In genomic region chr16:9095171-9095570, GRCh38 we compare ENCODE assay signal across 9 cellular contexts. TPM values are rescaled to one million over a fixed set of nuclear protein-coding genes. Genes with fewer than 3 reads are reported as not detected.
DNase-seq lines count a peak whose midpoint lies in the region; ATAC-seq and TF ChIP-seq lines count a peak whose summit lies in the region.
"Had no signal": no experiment of that assay in that cellular context is flagged by ENCODE, and none has a peak within 500 bp of the region (broad histone marks: within the 10 kb centered on the region; RNA-seq: fewer than 3 reads in every experiment).

No MANE protein-coding gene starts in this region.

- H3K27me3 Mint-ChIP-seq in naive B cell = no peaks in the 10 kb centered on the region

- ATAC-seq in naive B cell (ENCODE audit: low read depth in 2 of 2) = no peak

- H2AFZ ChIP-seq in mammary epithelial cell (ENCODE audit: low read depth, low read length) = no peak overlapping the region

- peak overlapping the region in 6 of 8 donors; percentile 43 to 100 (median 96) for H3K4me3 Mint-ChIP-seq in naive B cell

- in situ Hi-C loops in mammary epithelial cell (cut with MboI; ENCODE audit: low sequenced_read_pairs in 2 of 2) = no loop called here

- peak overlapping the region in 1 of 6 donors; percentile 97 for H3K27ac Mint-ChIP-seq in naive B cell

- peak overlapping the region; percentile 88 for H3K4me2 ChIP-seq in mammary epithelial cell (ENCODE audit: insufficient read depth, low read depth, low read length)

- no peak for DNase-seq in AG09309 (ENCODE audit: low read depth)
- no peak for DNase-seq in mammary epithelial cell
- DNase-seq in naive B cell = no peak
- DNase-seq in NCI-H1417 treated with DMSO at 0.1 percent for 48 hours (lab: John Stamatoyannopoulos, UW) = no peak
- no peak for DNase-seq in SK-N-DZ (ENCODE audit: low spot score)
- no peak for DNase-seq in SIG-M5 (lab: John Stamatoyannopoulos, UW)
- DNase-seq in Kasumi-1 (lab: John Stamatoyannopoulos, UW) = no peak
- DNase-seq: stimulated activated CD8-positive, alpha-beta memory T cell treated with anti-CD3 and anti-CD28 coated beads, Interleukin-4, amount 100 ng/mL, for 48 hours had no signal

- H3K9ac ChIP-seq in HUES48 (ENCODE audit: low read depth, low read length) = no peak overlapping the region
- H3K9ac ChIP-seq in mammary epithelial cell (ENCODE audit: insufficient read depth, low read length) = peak overlapping the region; percentile 66

- peaks cover 52% of the 10 kb centered on the region for H4K20me1 ChIP-seq in mammary epithelial cell (ENCODE audit: insufficient read depth, low read length)

- no peaks in the 10 kb centered on the region for H3K9me3 ChIP-seq in HUES48 (ENCODE audit: control insufficient read depth, insufficient read depth, low read length)
- H3K9me3 ChIP-seq in mammary epithelial cell (replicated peaks; ENCODE audit: insufficient read depth, low read length) = no peaks in the 10 kb centered on the region

- peaks cover 22% of the 10 kb centered on the region for H3K4me1 ChIP-seq in HUES48 (ENCODE audit: control insufficient read depth, insufficient read depth, low read length)
- H3K4me1 ChIP-seq in mammary epithelial cell (ENCODE audit: insufficient read depth, low read length) = peaks cover 48% of the 10 kb centered on the region

- peaks cover 88% of the 10 kb centered on the region for H3K79me2 ChIP-seq in mammary epithelial cell (ENCODE audit: insufficient read depth, low read length)

- intact Hi-C loops in mammary epithelial cell (cut with micrococcal nuclease) = loop anchor here (10.0 kb wide), 1 partner anchor 130 kb away; the partner anchor contains the start of gene USP7

- TF ChIP-seq CTCF in AG09309 (IDR thresholded peaks at IDR 0.05; ENCODE audit: control insufficient read depth, insufficient read depth, low read depth, low read length, missing control alignments) (no peak), mammary epithelial cell (conservative IDR thresholded peaks at IDR 0.05 in 1 of 2, IDR thresholded peaks at IDR 0.05 in 1 of 2; ENCODE audit: extremely low read depth in 1 of 2, insufficient read depth in 1 of 2, low read depth in 1 of 2, low read length in 2 of 2) (no peak)

- H3K4me3 ChIP-seq in AG09309 (ENCODE audit: control insufficient read depth, low read depth, low read length) (peak overlapping the region; percentile 79; the same call in 1 of the 2 replicates), HUES48 (ENCODE audit: low read depth, low read length) (peak overlapping the region; percentile 91), mammary epithelial cell (replicated peaks in 1 of 3; ENCODE audit: insufficient read depth in 1 of 3, low read depth in 2 of 3, low read length in 3 of 3) (peak overlapping the region; percentile 67 to 86 (median 82))

- H3K27ac ChIP-seq in HUES48 (ENCODE audit: low read depth, low read length) (no peak overlapping the region), mammary epithelial cell (ENCODE audit: insufficient read depth, low read depth, low read length) (no peak overlapping the region)

- H3K36me3 ChIP-seq in HUES48 (ENCODE audit: control insufficient read depth, insufficient read depth, low read length) (peaks cover 66% of the 10 kb centered on the region), mammary epithelial cell (ENCODE audit: insufficient read depth, low read length) (peaks cover 32% of the 10 kb centered on the region)

- dilution Hi-C loops in mammary epithelial cell (cut with HindIII; ENCODE audit: low sequenced_read_pairs) = no loop called here

- H3K27me3 ChIP-seq in HUES48 (ENCODE audit: control insufficient read depth, insufficient read depth, low read length) (no peaks in the 10 kb centered on the region), mammary epithelial cell (ENCODE audit: insufficient read depth, low read length) (no peaks in the 10 kb centered on the region)

- 5% methylated on average over 1 of the region's 1 CpG for WGBS in mammary epithelial cell (ENCODE audit: low coverage, missing lambda C conversion rate)

- H3K9me3 Mint-ChIP-seq in naive B cell = no peaks in the 10 kb centered on the region

- CTCF ChIA-PET in mammary epithelial cell (lab: Charles Lee; ENCODE audit: low non-redundant PET) = no interaction called here

- BruUV-seq in mammary epithelial cell (replicated peaks; lab: Mats Ljungman, UMichigan) = no TSS peak

- peaks cover 53 to 71% (median 66%) of the 10 kb centered on the region in 3 donors for H3K4me1 Mint-ChIP-seq in naive B cell

- peaks cover 7 to 8% of the 10 kb centered on the region in 2 donors for H3K36me3 Mint-ChIP-seq in naive B cell

RNA-seq across cellular contexts. Expression of gene HAPSTR1, which starts 3.7 kb away (rescaled TPM):
- 100 to 1,000 TPM in 1 of 2 donors, 10 to 100 TPM in 1; 92.6 to 124 TPM for total RNA-seq in mammary epithelial cell
- polyA plus RNA-seq in mammary epithelial cell (21.6 TPM), naive B cell (ENCODE audit: low read depth in 6 of 6) (10 to 100 TPM; 10.1 to 24.8 (median 14.5) TPM)
- polyA minus RNA-seq in mammary epithelial cell = 84.4 TPM
- polyA plus RNA-seq in SK-N-DZ (2014; cell fraction: cytosol; rRNA removed) = 26.2 and 27.2 TPM in 2 replicates
- polyA plus RNA-seq in SK-N-DZ (2014; cell fraction: nucleus; rRNA removed) = 15.1 and 17.8 TPM in 2 replicates
